ENCODE assay signal across 1 cellular context in the genomic region with DNA sequence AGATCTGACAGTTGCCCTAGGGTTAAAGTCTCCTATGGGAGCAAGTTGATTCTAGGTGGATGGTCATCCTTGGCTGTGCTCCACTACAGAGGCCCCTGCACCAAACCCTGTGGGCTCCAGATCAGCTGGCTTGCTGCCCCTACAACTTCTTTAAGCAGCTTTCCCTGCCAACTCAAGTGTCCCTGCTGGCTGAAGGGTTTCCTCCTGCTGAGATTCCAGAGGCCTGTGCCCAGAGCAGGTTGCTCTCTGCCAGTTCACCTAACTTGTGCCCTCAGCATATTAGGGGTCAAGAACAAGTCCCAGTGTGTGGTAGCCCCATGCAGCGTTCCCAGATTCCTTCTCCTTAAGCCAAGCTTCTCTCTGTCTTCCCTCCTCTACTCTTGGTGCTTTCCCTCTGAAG.
TF ChIP-seq lines count a peak whose summit lies in the region.

No MANE protein-coding gene starts in this region.

TF ChIP-seq in WTC11, 78 proteins besides CTCF, POLR2A, EP300 and RAD21 (continued from another document):
- TF ChIP-seq, protein P1, sequence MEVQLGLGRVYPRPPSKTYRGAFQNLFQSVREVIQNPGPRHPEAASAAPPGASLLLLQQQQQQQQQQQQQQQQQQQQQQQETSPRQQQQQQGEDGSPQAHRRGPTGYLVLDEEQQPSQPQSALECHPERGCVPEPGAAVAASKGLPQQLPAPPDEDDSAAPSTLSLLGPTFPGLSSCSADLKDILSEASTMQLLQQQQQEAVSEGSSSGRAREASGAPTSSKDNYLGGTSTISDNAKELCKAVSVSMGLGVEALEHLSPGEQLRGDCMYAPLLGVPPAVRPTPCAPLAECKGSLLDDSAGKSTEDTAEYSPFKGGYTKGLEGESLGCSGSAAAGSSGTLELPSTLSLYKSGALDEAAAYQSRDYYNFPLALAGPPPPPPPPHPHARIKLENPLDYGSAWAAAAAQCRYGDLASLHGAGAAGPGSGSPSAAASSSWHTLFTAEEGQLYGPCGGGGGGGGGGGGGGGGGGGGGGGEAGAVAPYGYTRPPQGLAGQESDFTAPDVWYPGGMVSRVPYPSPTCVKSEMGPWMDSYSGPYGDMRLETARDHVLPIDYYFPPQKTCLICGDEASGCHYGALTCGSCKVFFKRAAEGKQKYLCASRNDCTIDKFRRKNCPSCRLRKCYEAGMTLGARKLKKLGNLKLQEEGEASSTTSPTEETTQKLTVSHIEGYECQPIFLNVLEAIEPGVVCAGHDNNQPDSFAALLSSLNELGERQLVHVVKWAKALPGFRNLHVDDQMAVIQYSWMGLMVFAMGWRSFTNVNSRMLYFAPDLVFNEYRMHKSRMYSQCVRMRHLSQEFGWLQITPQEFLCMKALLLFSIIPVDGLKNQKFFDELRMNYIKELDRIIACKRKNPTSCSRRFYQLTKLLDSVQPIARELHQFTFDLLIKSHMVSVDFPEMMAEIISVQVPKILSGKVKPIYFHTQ (CRISPR knock-in tag; IDR thresholded peaks at IDR 0.05): no peak
- TF ChIP-seq, protein P2, sequence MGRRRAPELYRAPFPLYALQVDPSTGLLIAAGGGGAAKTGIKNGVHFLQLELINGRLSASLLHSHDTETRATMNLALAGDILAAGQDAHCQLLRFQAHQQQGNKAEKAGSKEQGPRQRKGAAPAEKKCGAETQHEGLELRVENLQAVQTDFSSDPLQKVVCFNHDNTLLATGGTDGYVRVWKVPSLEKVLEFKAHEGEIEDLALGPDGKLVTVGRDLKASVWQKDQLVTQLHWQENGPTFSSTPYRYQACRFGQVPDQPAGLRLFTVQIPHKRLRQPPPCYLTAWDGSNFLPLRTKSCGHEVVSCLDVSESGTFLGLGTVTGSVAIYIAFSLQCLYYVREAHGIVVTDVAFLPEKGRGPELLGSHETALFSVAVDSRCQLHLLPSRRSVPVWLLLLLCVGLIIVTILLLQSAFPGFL (CRISPR knock-in tag; IDR thresholded peaks at IDR 0.05; ENCODE audit: borderline replicate concordance): no peak
- no peak for TF ChIP-seq ATF1 (CRISPR knock-in tag; IDR thresholded peaks at IDR 0.05)
